ENCODE assay signal across 33 cellular contexts in the genomic region with DNA sequence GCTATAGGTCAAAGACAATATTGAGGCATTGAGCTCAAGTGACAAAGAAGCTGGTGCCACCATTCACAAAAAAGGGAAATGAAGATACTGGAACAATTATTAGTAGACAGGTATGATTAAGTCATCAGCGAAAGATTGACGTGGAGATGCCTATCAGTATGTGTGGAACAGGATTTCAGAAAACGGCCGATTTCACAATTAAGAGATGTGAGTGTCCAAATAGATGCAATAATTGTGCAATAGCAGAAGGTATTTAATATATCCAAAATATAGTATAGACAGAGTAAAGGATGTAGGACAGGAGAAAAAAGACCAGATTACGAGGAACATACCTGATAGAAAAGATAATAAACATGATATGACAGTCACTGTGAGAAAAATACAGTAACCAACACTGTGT.
"Had no signal": no experiment of that assay in that cellular context is flagged by ENCODE, and none has a peak within 500 bp of the region (broad histone marks: within the 10 kb centered on the region; RNA-seq: fewer than 3 reads in every experiment).

No MANE protein-coding gene starts in this region.

- H3K9me3 ChIP-seq: ascending aorta had no signal

- ATAC-seq: activated CD8-positive, alpha-beta T cell treated with anti-CD3 and anti-CD28 coated beads for 36 hours; activated naive CD4-positive, alpha-beta T cell treated with anti-CD3 and anti-CD28 coated beads, Interleukin-2, amount 50 U/mL, for 72 hours; activated T-cell treated with anti-CD3 and anti-CD28 coated beads, Interleukin-2, amount 50 U/mL, for 4 hours; activated T-cell treated with anti-CD3 and anti-CD28 coated beads, Interleukin-2, amount 50 U/mL, for 72 hours; activated T-helper 17 cell treated with anti-CD3 and anti-CD28 coated beads, Interleukin-2, amount 50 U/mL, for 72 hours had no signal

- H3K27ac Mint-ChIP-seq: activated B cell treated with CpG ODN at 0.5 μM for 24 hours; activated CD4-positive, alpha-beta memory T cell treated with anti-CD3 and anti-CD28 coated beads for 36 hours; activated CD4-positive, alpha-beta T cell treated with anti-CD3 and anti-CD28 coated beads, Interleukin-2, amount 10 ng/mL, durations not matched to agents 24 days and 14 days; activated CD8-positive, alpha-beta T cell treated with anti-CD3 and anti-CD28 coated beads for 36 hours; activated naive CD4-positive, alpha-beta T cell treated with anti-CD3 and anti-CD28 coated beads for 36 hours; activated naive CD4-positive, alpha-beta T cell treated with anti-CD3 and anti-CD28 coated beads, Interleukin-2, amount 50 U/mL, for 72 hours; activated naive CD8-positive, alpha-beta T cell treated with anti-CD3 and anti-CD28 coated beads for 36 hours; activated T-cell treated with anti-CD3 and anti-CD28 coated beads, Interleukin-2, amount 50 U/mL, for 72 hours; activated T-helper 1 cell treated with anti-CD3 and anti-CD28 coated beads, Interleukin-12 subunit alpha, Interleukin-12 subunit beta, Interleukin-2, Interleukin-4 antibody, amounts not matched to agents 30 ng/mL and 10 ng/mL and 1 ng/mL, durations not matched to agents 14 hours and 24 hours and 36 hours; activated T-helper 17 cell treated with anti-CD3 and anti-CD28 coated beads, Interleukin-2, amount 50 U/mL, for 72 hours; brain; T-helper 1 cell treated with Interleukin-12 subunit alpha and Interleukin-12 subunit beta and Interleukin-4 antibody, amounts not matched to agents 30 μg/mL and 1 μg/mL, for 36 hours; T-helper 2 cell treated with Interferon-gamma antibody and Interleukin-4, amounts not matched to agents 5 μg/mL and 100 μg/mL, for 36 hours had no signal

- H3K36me3 Mint-ChIP-seq: activated CD4-positive, alpha-beta memory T cell treated with anti-CD3 and anti-CD28 coated beads for 36 hours; activated naive CD4-positive, alpha-beta T cell treated with anti-CD3 and anti-CD28 coated beads, Interleukin-2, amount 50 U/mL, for 72 hours; activated naive CD8-positive, alpha-beta T cell treated with anti-CD3 and anti-CD28 coated beads for 36 hours; brain had no signal

- H3K27me3 ChIP-seq: ascending aorta had no signal

- H3K4me3 ChIP-seq: ascending aorta had no signal

- H3K4me1 ChIP-seq: ascending aorta had no signal

- H3K27ac ChIP-seq: ascending aorta, VCaP had no signal

- H3K36me3 ChIP-seq: ascending aorta had no signal

- H3K4me1 Mint-ChIP-seq: activated B cell treated with CpG ODN at 0.5 μM for 24 hours; activated CD4-positive, alpha-beta T cell treated with anti-CD3 and anti-CD28 coated beads, Interleukin-2, amount 10 ng/mL, durations not matched to agents 24 days and 14 days; activated naive CD8-positive, alpha-beta T cell treated with anti-CD3 and anti-CD28 coated beads for 36 hours; activated T-helper 17 cell treated with anti-CD3 and anti-CD28 coated beads, Interleukin-2, amount 50 U/mL, for 72 hours; brain had no signal

- H3K27me3 Mint-ChIP-seq: activated B cell treated with CpG ODN at 0.5 μM for 24 hours; activated CD4-positive, alpha-beta memory T cell treated with anti-CD3 and anti-CD28 coated beads for 36 hours; activated CD4-positive, alpha-beta T cell treated with anti-CD3 and anti-CD28 coated beads, Interleukin-2, amount 10 ng/mL, durations not matched to agents 24 days and 14 days; activated CD8-positive, alpha-beta T cell treated with anti-CD3 and anti-CD28 coated beads for 36 hours; activated naive CD8-positive, alpha-beta T cell treated with anti-CD3 and anti-CD28 coated beads for 36 hours; activated T-helper 17 cell treated with anti-CD3 and anti-CD28 coated beads, Interleukin-2, amount 50 U/mL, for 72 hours; brain had no signal

- H3K9me3 Mint-ChIP-seq: activated B cell treated with CpG ODN at 0.5 μM for 24 hours; activated CD4-positive, alpha-beta T cell treated with anti-CD3 and anti-CD28 coated beads, Interleukin-2, amount 10 ng/mL, durations not matched to agents 24 days and 14 days; activated naive CD4-positive, alpha-beta T cell treated with anti-CD3 and anti-CD28 coated beads for 36 hours; activated naive CD4-positive, alpha-beta T cell treated with anti-CD3 and anti-CD28 coated beads, Interleukin-2, amount 50 U/mL, for 72 hours; activated naive CD8-positive, alpha-beta T cell treated with anti-CD3 and anti-CD28 coated beads for 36 hours; activated T-helper 1 cell treated with anti-CD3 and anti-CD28 coated beads, Interleukin-12 subunit alpha, Interleukin-12 subunit beta, Interleukin-2, Interleukin-4 antibody, amounts not matched to agents 30 ng/mL and 10 ng/mL and 1 ng/mL, durations not matched to agents 14 hours and 24 hours and 36 hours; T-helper 1 cell treated with Interleukin-12 subunit alpha and Interleukin-12 subunit beta and Interleukin-4 antibody, amounts not matched to agents 30 μg/mL and 1 μg/mL, for 36 hours had no signal

- H3K4me3 Mint-ChIP-seq: activated B cell treated with CpG ODN at 0.5 μM for 24 hours; activated CD4-positive, alpha-beta memory T cell treated with anti-CD3 and anti-CD28 coated beads for 36 hours; activated CD4-positive, alpha-beta T cell treated with anti-CD3 and anti-CD28 coated beads, Interleukin-2, amount 10 ng/mL, durations not matched to agents 24 days and 14 days; activated CD8-positive, alpha-beta T cell treated with anti-CD3 and anti-CD28 coated beads for 36 hours; activated naive CD4-positive, alpha-beta T cell treated with anti-CD3 and anti-CD28 coated beads for 36 hours; activated naive CD8-positive, alpha-beta T cell treated with anti-CD3 and anti-CD28 coated beads for 36 hours; activated T-cell treated with anti-CD3 and anti-CD28 coated beads, Interleukin-2, amount 50 U/mL, for 4 hours; activated T-cell treated with anti-CD3 and anti-CD28 coated beads, Interleukin-2, amount 50 U/mL, for 72 hours; activated T-helper 1 cell treated with anti-CD3 and anti-CD28 coated beads, Interleukin-12 subunit alpha, Interleukin-12 subunit beta, Interleukin-2, Interleukin-4 antibody, amounts not matched to agents 30 ng/mL and 10 ng/mL and 1 ng/mL, durations not matched to agents 14 hours and 24 hours and 36 hours; activated T-helper 17 cell treated with anti-CD3 and anti-CD28 coated beads, Interleukin-2, amount 50 U/mL, for 72 hours; brain; T-helper 1 cell treated with Interleukin-12 subunit alpha and Interleukin-12 subunit beta and Interleukin-4 antibody, amounts not matched to agents 30 μg/mL and 1 μg/mL, for 36 hours; T-helper 2 cell treated with Interferon-gamma antibody and Interleukin-4, amounts not matched to agents 5 μg/mL and 100 μg/mL, for 36 hours had no signal

- DNase-seq: activated B cell treated with CpG ODN at 0.5 μM for 24 hours; activated CD4-positive, alpha-beta memory T cell treated with anti-CD3 and anti-CD28 coated beads for 36 hours; activated CD4-positive, alpha-beta T cell treated with anti-CD3 and anti-CD28 coated beads for 4 hours; activated CD4-positive, alpha-beta T cell treated with anti-CD3 and anti-CD28 coated beads, Interleukin-2, amount 10 ng/mL, durations not matched to agents 24 days and 14 days; activated CD4-positive, alpha-beta T cell treated with anti-CD3 and anti-CD28 coated beads, Interleukin-2, amount 50 U/mL, for 1 hour; activated CD4-positive, alpha-beta T cell treated with anti-CD3 and anti-CD28 coated beads, Interleukin-2, amount 50 U/mL, for 4 hours; activated CD4-positive, CD25-positive, alpha-beta regulatory T cell treated with anti-CD3 and anti-CD28 coated beads, Interleukin-2, amount 50 U/mL, for 72 hours; activated CD8-positive, alpha-beta memory T cell treated with anti-CD3 and anti-CD28 coated beads, Interleukin-2, amount 50 U/mL, for 4 hours; activated CD8-positive, alpha-beta T cell treated with anti-CD3 and anti-CD28 coated beads for 36 hours; activated effector memory CD4-positive, alpha-beta T cell treated with anti-CD3 and anti-CD28 coated beads, Interleukin-2, amount 50 U/mL, for 16 hours; activated gamma-delta T cell treated with Interleukin-2 at 50 U/mL for 16 hours; activated naive CD4-positive, alpha-beta T cell; activated naive CD4-positive, alpha-beta T cell treated with anti-CD3 and anti-CD28 coated beads for 36 hours; activated naive CD4-positive, alpha-beta T cell treated with anti-CD3 and anti-CD28 coated beads, Interleukin-2, amount 50 U/mL, for 16 hours; activated naive CD8-positive, alpha-beta T cell treated with anti-CD3 and anti-CD28 coated beads for 36 hours; activated T-cell treated with anti-CD3 and anti-CD28 coated beads for 4 hours; activated T-cell treated with anti-CD3 and anti-CD28 coated beads, Interleukin-2, amount 50 U/mL, for 1 hour; activated T-cell treated with anti-CD3 and anti-CD28 coated beads, Interleukin-2, amount 50 U/mL, for 4 hours; activated T-cell treated with anti-CD3 and anti-CD28 coated beads, Interleukin-2, amount 50 U/mL, for 72 hours; amygdala; anterior cingulate cortex; central memory CD4-positive, alpha-beta T cell; T-helper 1 cell; T-helper 2 cell; T-helper 9 cell had no signal
